ENCODE assay signal across 9 cellular contexts in genomic region chr7:80018941-80019808, GRCh38.
DNase-seq lines count a peak whose midpoint lies in the region; ATAC-seq, FAIRE-seq and TF ChIP-seq lines count a peak whose summit lies in the region.
"Had no signal": no experiment of that assay in that cellular context is flagged by ENCODE, and none has a peak within 500 bp of the region (broad histone marks: within the 10 kb centered on the region; RNA-seq: fewer than 3 reads in every experiment).

No MANE protein-coding gene starts in this region.

- in situ Hi-C loops in Panc1 (cut with HindIII; ENCODE audit: low pct_unique_long_range_greater_than_20kb, low sequenced_read_pairs) (no loop called here), K562 (cut with MboI) (no loop called here)

- no peaks in the 10 kb centered on the region for H3K79me2 ChIP-seq in K562 (ENCODE audit: control insufficient read depth, insufficient read depth, low read length)

- peak; percentile 75 for FAIRE-seq in K562 (lab: Jason Lieb, UNC)
- FAIRE-seq: A204.1 had no signal

- no peaks in the 10 kb centered on the region for H3K9me3 ChIP-seq in Panc1 (ENCODE audit: control insufficient read depth, insufficient read depth, low read depth, low read length)
- H3K9me3 ChIP-seq in K562 (replicated peaks; ENCODE audit: control insufficient read depth, insufficient read depth, low read depth, low read length) = no peaks in the 10 kb centered on the region; the same call in 1 of the 2 replicates

- no peak for TF ChIP-seq EP300 in K562 (IDR thresholded peaks at IDR 0.05; ENCODE audit: low read length)

- H3K9ac ChIP-seq in K562 (ENCODE audit: insufficient read depth in 1 of 2, low read depth in 2 of 2, low read length in 2 of 2) = no peak overlapping the region

- BruUV-seq in Panc1 (replicated peaks; lab: Mats Ljungman, UMichigan) = no TSS peak
- no TSS peak for BruUV-seq in K562 (replicated peaks; lab: Mats Ljungman, UMichigan)

- TF ChIP-seq CTCF in Panc1 (IDR thresholded peaks at IDR 0.05) (peak; percentile 92), K562 (IDR thresholded peaks at IDR 0.05 in 2 of 3, conservative IDR thresholded peaks at IDR 0.05 in 1 of 3; ENCODE audit: insufficient read depth in 2 of 3, low read depth in 1 of 3, low read length in 3 of 3) (peak; percentile 55 to 83 (median 69))

- 1% methylated on average over 9 of the region's 9 CpGs for WGBS in K562 (ENCODE audit: insufficient coverage, low coverage, missing lambda C conversion rate)

- H3K36me3 ChIP-seq in Panc1 (ENCODE audit: control insufficient read depth, insufficient read depth, low read length) (no peaks in the 10 kb centered on the region), K562 (ENCODE audit: control insufficient read depth, insufficient read depth, low read length) (no peaks in the 10 kb centered on the region)

- no peak for TF ChIP-seq POLR2A in K562 (conservative IDR thresholded peaks at IDR 0.05)

- no peak overlapping the region for H3K4me2 ChIP-seq in K562 (ENCODE audit: insufficient read depth, low read length)

- peak; percentile 34 to 62; a peak in 3 of 4 replicates for TF ChIP-seq RAD21 in K562 (CRISPR knock-in tag; conservative IDR thresholded peaks at IDR 0.05 in 1 of 2, IDR thresholded peaks at IDR 0.05 in 1 of 2)

- no peaks in the 10 kb centered on the region for H3K27me3 ChIP-seq in Panc1 (ENCODE audit: control insufficient read depth, insufficient read depth, low read length)
- H3K27me3 ChIP-seq in K562 (ENCODE audit: control insufficient read depth in 2 of 2, insufficient read depth in 2 of 2, low read length in 2 of 2) = no peaks in the 10 kb centered on the region

- DNase-seq in NCI-H1417 (lab: John Stamatoyannopoulos, UW) (peak; percentile 32 to 72 (median 41)), NCI-H1417 treated with DMSO at 0.1 percent for 48 hours (lab: John Stamatoyannopoulos, UW) (no peak), Panc1 (ENCODE audit: low read depth, low spot score) (peak; percentile 56), K562 (ENCODE audit: extremely low read depth in 1 of 4, low spot score in 3 of 4) (peak; percentile 62 to 69 (median 66)), inferior parietal cortex (ENCODE audit: extremely low spot score) (peak; percentile 73)
- DNase-seq in Jurkat, Clone E6-1 (ENCODE audit: low read depth, low spot score) = peak; percentile 54
- peak; percentile 21 for DNase-seq in stimulated activated CD4-positive, alpha-beta T cell treated with anti-CD3 and anti-CD28 coated beads, Interleukin-4, amount 100 ng/mL, for 1 hour

- no peaks in the 10 kb centered on the region for H4K20me1 ChIP-seq in K562 (replicated peaks; ENCODE audit: control insufficient read depth, insufficient read depth, low read length)

- H3K4me1 ChIP-seq in Panc1 (ENCODE audit: control insufficient read depth, insufficient read depth, low read length) (no peaks in the 10 kb centered on the region), K562 (replicated peaks in 1 of 2; ENCODE audit: control insufficient read depth in 2 of 2, insufficient read depth in 2 of 2, low read length in 2 of 2) (no peaks in the 10 kb centered on the region)

- no peak overlapping the region for H3K4me3 ChIP-seq in Jurkat, Clone E6-1 (ENCODE audit: low read length)
- H3K4me3 ChIP-seq in Panc1 (ENCODE audit: low read depth in 2 of 2, low read length in 2 of 2) (no peak overlapping the region), K562 (no peak overlapping the region)

- ATAC-seq in GM21825 (IDR thresholded peaks at IDR 0.05; ENCODE audit: unreplicated experiment) (peak; percentile 91), Panc1 (peak; percentile 95), K562 (peak; percentile 86)

- H2AFZ ChIP-seq in K562 (ENCODE audit: low read depth, low read length) = no peak overlapping the region

- intact Hi-C loops in Panc1 (cut with micrococcal nuclease; ENCODE audit: unreplicated experiment) (loop anchor here (10.0 kb wide), 2 partner anchors 214 to 724 kb away; no protein-coding TSS in a partner anchor), K562 (cut with micrococcal nuclease) (loop anchor here (5.0 to 10.0 kb wide), 2 partner anchors 1884 to 1997 kb away; no protein-coding TSS in a partner anchor)

- POLR2A ChIA-PET in Panc1 (lab: Charles Lee) (no interaction called here), K562 (lab: Yijun Ruan, JAX) (no interaction called here)

- H3K27ac ChIP-seq in Panc1 (ENCODE audit: low read length) (peak overlapping the region; percentile 45; the same call in 1 of the 2 replicates), K562 (ENCODE audit: extremely low read depth, low read depth, low read length) (no peak overlapping the region)

- no peaks in the 10 kb centered on the region for H3K9me1 ChIP-seq in K562 (ENCODE audit: control insufficient read depth, insufficient read depth, low read length)

- CTCF ChIA-PET in Panc1 (lab: Charles Lee) = no interaction called here
- CTCF ChIA-PET in K562 (lab: Yijun Ruan, JAX; ENCODE audit: low intra/inter-chr PET ratio) = interaction anchor here (1.2 kb wide), 1 partner anchor 1885 kb away, joined by 3 read pairs; no protein-coding TSS in a partner anchor

TF ChIP-seq in K562, 482 proteins besides CTCF, POLR2A, EP300 and RAD21:
- TF ChIP-seq SMARCC2 (IDR thresholded peaks at IDR 0.05; ENCODE audit: low read depth) (no peak), SMC3 (conservative IDR thresholded peaks at IDR 0.05; ENCODE audit: insufficient read depth, low read depth, low read length) (peak; percentile 35; the same call in 1 of the 2 replicates), KLF16 (IDR thresholded peaks at IDR 0.05) (peak; percentile 29; the same call in 1 of the 2 replicates), DEAF1 (CRISPR knock-in tag; IDR thresholded peaks at IDR 0.05) (0 out of 2 replicates have a peak, but pooled peaks have one; percentile 12), CTCFL (IDR thresholded peaks at IDR 0.05; ENCODE audit: borderline replicate concordance, insufficient read depth, low read depth, low read length, poor library complexity, severe bottlenecking) (peak; percentile 26)
